In genomic region chr20:44585042-44585968, GRCh38 we compare ENCODE assay signal across 1 cellular context.
A peak's percentile ranks its signal among the peaks of the same experiment; 100 is the strongest.
TF ChIP-seq lines count a peak whose summit lies in the region.

No MANE protein-coding gene starts in this region.

TF ChIP-seq in GM12878, 131 proteins besides CTCF, POLR2A, EP300 and RAD21 (continued from another document):
- TF ChIP-seq ZNF592 (IDR thresholded peaks at IDR 0.05) (no peak), CREM (IDR thresholded peaks at IDR 0.05; ENCODE audit: low read depth) (peak; percentile 72), ATF7 (IDR thresholded peaks at IDR 0.05; ENCODE audit: low read depth) (0 out of 2 replicates have a peak, but pooled peaks have one; percentile 14), NFIC (IDR thresholded peaks at IDR 0.05; ENCODE audit: low read depth, low read length) (peak; percentile 77; the same call in 1 of the 2 replicates), SPI1 (IDR thresholded peaks at IDR 0.05; ENCODE audit: borderline replicate concordance, insufficient read depth, low read depth, low read length) (peak; percentile 94), NBN (IDR thresholded peaks at IDR 0.05) (0 out of 2 replicates have a peak, but pooled peaks have one; percentile 20), MTA3 (IDR thresholded peaks at IDR 0.05; ENCODE audit: borderline replicate concordance, low read length) (peak; percentile 70; the same call in 1 of the 2 replicates), PAX5 (IDR thresholded peaks at IDR 0.05; ENCODE audit: borderline replicate concordance, low read depth, low read length) (peak; percentile 52; the same call in 1 of the 2 replicates)
TF ChIP-seq in GM12878: peak in this region for 30.
